In genomic region chr19:16584825-16585801, GRCh38 we compare ENCODE assay signal across 8 cellular contexts. TPM values are rescaled to one million over a fixed set of nuclear protein-coding genes. Genes with fewer than 3 reads are reported as not detected.
DNase-seq lines count a peak whose midpoint lies in the region; ATAC-seq and TF ChIP-seq lines count a peak whose summit lies in the region.

No MANE protein-coding gene starts in this region.

- peak overlapping the region; percentile 66 to 86 (median 78) for H3K9ac ChIP-seq in BLaER1 treated with 17β-estradiol and CSF1 and Interleukin-3, amounts not matched to agents 10 nM and 100 nM

- TF ChIP-seq CTCF in ascending aorta (IDR thresholded peaks at IDR 0.05), result no peak

- peaks cover 4 to 24% (median 15%) of the 10 kb centered on the region in 11 experiments; a peak in 15 of 22 replicates for H3K36me3 ChIP-seq in BLaER1 treated with 17β-estradiol and CSF1 and Interleukin-3, amounts not matched to agents 10 nM and 100 nM
- peaks cover 0 to 9% of the 10 kb centered on the region in 2 donors for H3K36me3 ChIP-seq in ascending aorta

- no peaks in the 10 kb centered on the region for H3K9me3 Mint-ChIP-seq in naive B cell

- no peaks in the 10 kb centered on the region for H3K27me3 Mint-ChIP-seq in naive B cell

- ATAC-seq in naive B cell (ENCODE audit: low read depth in 2 of 2) (no peak), HG03565 (IDR thresholded peaks at IDR 0.05; ENCODE audit: unreplicated experiment) (no peak), GM21360 (IDR thresholded peaks at IDR 0.05; ENCODE audit: unreplicated experiment) (no peak), HG03175 (IDR thresholded peaks at IDR 0.05; ENCODE audit: unreplicated experiment) (no peak)

- H3K27me3 ChIP-seq in BLaER1 treated with 17β-estradiol and CSF1 and Interleukin-3, amounts not matched to agents 10 nM and 100 nM, result no peaks in the 10 kb centered on the region
- H3K27me3 ChIP-seq in ascending aorta, result no peaks in the 10 kb centered on the region

- peaks cover 85 to 100% (median 99%) of the 10 kb centered on the region in 10 experiments for H3K4me1 ChIP-seq in BLaER1 treated with 17β-estradiol and CSF1 and Interleukin-3, amounts not matched to agents 10 nM and 100 nM
- H3K4me1 ChIP-seq in ascending aorta, result peaks cover 13 to 42% of the 10 kb centered on the region in 2 donors

- no peaks in the 10 kb centered on the region for H3K9me3 ChIP-seq in BLaER1 treated with 17β-estradiol and CSF1 and Interleukin-3, amounts not matched to agents 10 nM and 100 nM (replicated peaks in 1 of 11)
- H3K9me3 ChIP-seq in ascending aorta, result no peaks in the 10 kb centered on the region

- peaks cover 70 to 95% (median 92%) of the 10 kb centered on the region in 3 donors for H3K4me1 Mint-ChIP-seq in naive B cell

- H3K36me3 Mint-ChIP-seq in naive B cell, result no peaks in the 10 kb centered on the region

- peak overlapping the region; percentile 85 to 97 (median 94) for H3K4me3 Mint-ChIP-seq in naive B cell

- H3K4me3 ChIP-seq in BLaER1 treated with 17β-estradiol and CSF1 and Interleukin-3, amounts not matched to agents 10 nM and 100 nM, result peak overlapping the region; percentile 43 to 65 (median 53); a peak in 19 of 20 replicates
- no peak overlapping the region for H3K4me3 ChIP-seq in ascending aorta

- DNase-seq in KG1 (lab: John Stamatoyannopoulos, UW) (peak; percentile 49), ascending aorta (ENCODE audit: low spot score in 2 of 2) (no peak), naive B cell (no peak), COR-L47 (lab: John Stamatoyannopoulos, UW) (no peak)

- intact Hi-C loops in ascending aorta (cut with DNase I), result no loop called here

- H3K4me2 ChIP-seq in BLaER1 treated with 17β-estradiol and CSF1 and Interleukin-3, amounts not matched to agents 10 nM and 100 nM, result peak overlapping the region; percentile 94 to 100 (median 99)

- peak overlapping the region; percentile 98 to 100 (median 100) for H3K27ac Mint-ChIP-seq in naive B cell

- peaks cover 82 to 100% (median 97%) of the 10 kb centered on the region in 11 experiments for H4K20me1 ChIP-seq in BLaER1 treated with 17β-estradiol and CSF1 and Interleukin-3, amounts not matched to agents 10 nM and 100 nM

- peak overlapping the region; percentile 59 to 91 (median 88) for H3K27ac ChIP-seq in BLaER1 treated with 17β-estradiol and CSF1 and Interleukin-3, amounts not matched to agents 10 nM and 100 nM
- H3K27ac ChIP-seq in ascending aorta, result peak overlapping the region; percentile 31 to 74

RNA-seq across cellular contexts. Expression of gene SLC35E1, which starts 12.9 kb away (rescaled TPM):
- 56.3 TPM for total RNA-seq in ascending aorta
- 10 to 100 TPM; 15.4 to 26.2 (median 19.4) TPM for polyA plus RNA-seq in naive B cell (ENCODE audit: low read depth in 6 of 6)

RNA-seq across cellular contexts. Expression of gene CHERP, which starts 42.9 kb away (rescaled TPM):
- 13.8 TPM for total RNA-seq in ascending aorta
- polyA plus RNA-seq in naive B cell (ENCODE audit: low read depth in 6 of 6), result 10 to 100 TPM in 2 of 6 donors, 1 to 10 TPM in 4; 3.2 to 19.5 (median 9.4) TPM

RNA-seq across cellular contexts. Expression of gene MED26, which starts 42.9 kb away (rescaled TPM):
- total RNA-seq in ascending aorta, result 3.5 TPM
- 10 to 100 TPM in 1 of 6 donors, 1 to 10 TPM in 5; 2.0 to 10.9 (median 5.4) TPM for polyA plus RNA-seq in naive B cell (ENCODE audit: low read depth in 6 of 6)

Comparison
In these comparisons a context has a peak if more than half of its experiments do, and no peak if none do; other contexts are left out.
1. H3K4me3 ChIP-seq: peak in BLaER1 treated with 17β-estradiol and CSF1 and Interleukin-3, amounts not matched to agents 10 nM and 100 nM (10 of 10); none in ascending aorta (0 of 2).